In genomic region chr6:64000873-64001497, GRCh38 we compare ENCODE assay signal across 23 cellular contexts.
"Had no signal": no experiment of that assay in that cellular context is flagged by ENCODE, and none has a peak within 500 bp of the region (broad histone marks: within the 10 kb centered on the region; RNA-seq: fewer than 3 reads in every experiment).

No MANE protein-coding gene starts in this region.

- H3K4me3 ChIP-seq: body of pancreas, cardiac muscle cell, heart right ventricle, pancreas, psoas muscle, tibial nerve had no signal

- H3K27ac ChIP-seq: body of pancreas, cardiac muscle cell, epithelial cell of prostate, heart right ventricle, neutrophil, pancreas, psoas muscle, tibial nerve, VCaP had no signal

- H3K9me3 ChIP-seq: body of pancreas, neutrophil, pancreas had no signal

- H3K4me1 ChIP-seq: body of pancreas, heart right ventricle, pancreas, psoas muscle, tibial nerve had no signal

- ATAC-seq: activated CD8-positive, alpha-beta T cell treated with anti-CD3 and anti-CD28 coated beads, Interleukin-2, amount 10 ng/mL, durations not matched to agents 7 days and 5 days; activated naive CD8-positive, alpha-beta T cell treated with anti-CD3 and anti-CD28 coated beads, Interleukin-2, amount 50 U/mL, for 24 hours; body of pancreas; heart right ventricle; left colon; pancreas; psoas muscle; right cardiac atrium; stimulated activated naive CD8-positive, alpha-beta T cell treated with anti-CD3 and anti-CD28 coated beads, Interleukin-15, Interleukin-2, amounts not matched to agents 100 U/mL and 50 U/mL, for 24 hours had no signal

- DNase-seq: activated CD4-positive, alpha-beta T cell treated with anti-CD3 and anti-CD28 coated beads, Interleukin-2, amount 10 ng/mL, durations not matched to agents 7 days and 5 days; activated CD4-positive, CD25-positive, alpha-beta regulatory T cell treated with anti-CD3 and anti-CD28 coated beads, Interleukin-2, amount 50 U/mL, for 72 hours; activated CD8-positive, alpha-beta T cell treated with anti-CD3 and anti-CD28 coated beads, Interleukin-2, amount 10 ng/mL, durations not matched to agents 7 days and 5 days; activated gamma-delta T cell; activated naive CD4-positive, alpha-beta T cell treated with anti-CD3 and anti-CD28 coated beads, Interleukin-2, amount 50 U/mL, for 16 hours; activated naive CD8-positive, alpha-beta T cell treated with anti-CD3 and anti-CD28 coated beads, Interleukin-2, amount 50 U/mL, for 24 hours; anterior cingulate cortex; body of pancreas; heart right ventricle; left colon; psoas muscle; right cardiac atrium; stimulated activated CD4-positive, alpha-beta T cell treated with anti-CD3 and anti-CD28 coated beads, Interleukin-12 subunit alpha, Interleukin-12 subunit beta, amount 100 ng/mL, for 4 hours; stimulated activated CD4-positive, alpha-beta T cell treated with anti-CD3 and anti-CD28 coated beads, Interleukin-4, amount 100 ng/mL, for 4 hours; stimulated activated naive CD8-positive, alpha-beta T cell treated with anti-CD3 and anti-CD28 coated beads, Interleukin-15, Interleukin-2, amounts not matched to agents 100 U/mL and 50 U/mL, for 24 hours; substantia nigra had no signal

- FAIRE-seq: keratinocyte, pancreas had no signal
